ENCODE assay signal across 9 cellular contexts in the genomic region with DNA sequence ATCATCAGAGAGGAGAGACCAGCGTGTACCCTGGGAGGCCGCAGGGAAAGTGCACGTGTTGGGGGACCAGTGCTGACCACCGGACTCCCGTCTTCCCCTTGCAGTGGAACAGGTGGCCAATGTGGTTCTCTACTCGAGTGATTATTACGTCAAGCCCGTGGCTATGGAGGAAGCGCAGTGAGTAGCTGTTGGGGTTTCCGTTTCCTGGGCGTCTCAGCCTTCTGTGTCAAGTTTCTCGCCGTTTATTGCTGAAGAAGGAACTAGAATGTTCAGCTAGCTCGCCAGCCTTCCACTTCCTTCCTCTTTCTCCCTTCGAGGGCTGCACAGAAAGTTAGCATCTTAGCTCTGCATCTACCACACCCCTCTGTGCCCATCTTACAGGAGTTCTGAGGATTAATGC. TPM values are rescaled to one million over a fixed set of nuclear protein-coding genes. Genes with fewer than 3 reads are reported as not detected.
DNase-seq lines count a peak whose midpoint lies in the region; ATAC-seq and TF ChIP-seq lines count a peak whose summit lies in the region.
"Had no signal": no experiment of that assay in that cellular context is flagged by ENCODE, and none has a peak within 500 bp of the region (broad histone marks: within the 10 kb centered on the region; RNA-seq: fewer than 3 reads in every experiment).

No MANE protein-coding gene starts in this region.

- TF ChIP-seq POLR2A in esophagus muscularis mucosa (IDR thresholded peaks at IDR 0.05; ENCODE audit: low read depth), result no peak

- H3K27me3 ChIP-seq in esophagus muscularis mucosa, result no peaks in the 10 kb centered on the region
- H3K27me3 ChIP-seq: ovary had no signal

- no peaks in the 10 kb centered on the region for H3K9me3 ChIP-seq in esophagus muscularis mucosa
- H3K9me3 ChIP-seq: ovary had no signal

- peaks cover 0 to 3% of the 10 kb centered on the region in 2 donors for H3K9me3 Mint-ChIP-seq in effector memory CD8-positive, alpha-beta T cell

- peaks cover 8% of the 10 kb centered on the region for H3K36me3 Mint-ChIP-seq in effector memory CD8-positive, alpha-beta T cell (ENCODE audit: insufficient read depth)

- WGBS in esophagus muscularis mucosa, result 74% methylated on average over 15 of the region's 15 CpGs

- TF ChIP-seq CTCF in esophagus muscularis mucosa (IDR thresholded peaks at IDR 0.05), result no peak

- peak overlapping the region in 2 of 4 donors; percentile 41 to 44 for H3K27ac ChIP-seq in esophagus muscularis mucosa (replicated peaks in 1 of 4)
- H3K27ac ChIP-seq: ovary had no signal

- no peaks in the 10 kb centered on the region for H3K4me1 ChIP-seq in esophagus muscularis mucosa

- H3K4me1 Mint-ChIP-seq in effector memory CD8-positive, alpha-beta T cell (ENCODE audit: low read depth in 2 of 2), result peaks cover 36 to 43% of the 10 kb centered on the region in 2 donors

- no peaks in the 10 kb centered on the region for H3K36me3 ChIP-seq in esophagus muscularis mucosa
- H3K36me3 ChIP-seq: ovary had no signal

- peak overlapping the region; percentile 73 to 75 for H3K4me3 Mint-ChIP-seq in effector memory CD8-positive, alpha-beta T cell

- ATAC-seq in GM19372 (IDR thresholded peaks at IDR 0.05; ENCODE audit: low read depth, unreplicated experiment), result peak; percentile 95
- peak; percentile 80 for ATAC-seq in HG03439 (IDR thresholded peaks at IDR 0.05; ENCODE audit: unreplicated experiment)
- ATAC-seq in effector memory CD8-positive, alpha-beta T cell (replicated peaks), result peak; percentile 95

- intact Hi-C loops in esophagus muscularis mucosa (cut with DNase I), result no loop called here

- H3K4me3 ChIP-seq in esophagus muscularis mucosa, result no peak overlapping the region
- H3K4me3 ChIP-seq: ovary had no signal

- H3K27ac Mint-ChIP-seq in effector memory CD8-positive, alpha-beta T cell, result peak overlapping the region; percentile 97 to 98

- no peak for TF ChIP-seq EP300 in esophagus muscularis mucosa (IDR thresholded peaks at IDR 0.05)

- H3K27me3 Mint-ChIP-seq in effector memory CD8-positive, alpha-beta T cell, result no peaks in the 10 kb centered on the region

- peak; percentile 28 to 35 for DNase-seq in activated CD4-positive, alpha-beta T cell treated with anti-CD3 and anti-CD28 coated beads for 24 hours (ENCODE audit: low read depth in 2 of 2)
- DNase-seq in effector memory CD8-positive, alpha-beta T cell, result peak; percentile 71 to 76 (median 73)
- DNase-seq in stimulated activated CD4-positive, alpha-beta T cell treated with anti-CD3 and anti-CD28 coated beads, Interleukin-1b, Interleukin-23, amount 100 ng/mL, for 24 hours (ENCODE audit: low read depth in 4 of 4, low spot score in 1 of 4), result peak in 3 of 4 experiments; percentile 15 to 33 (median 24)
- DNase-seq in esophagus muscularis mucosa (ENCODE audit: extremely low spot score), result no peak
- DNase-seq in NCI-H69 (lab: John Stamatoyannopoulos, UW), result no peak
- no peak for DNase-seq in cortex of kidney (lab: John Stamatoyannopoulos, UW)

RNA-seq across cellular contexts. Expression of gene DGKD, which starts 22.8 kb away (rescaled TPM):
- total RNA-seq in esophagus muscularis mucosa, result 10 to 100 TPM; 11.6 to 16.1 (median 13.3) TPM

RNA-seq across cellular contexts. Expression of gene SAG, which starts 23.9 kb away (rescaled TPM):
- total RNA-seq in esophagus muscularis mucosa, result not detected
- total RNA-seq: ovary had no signal

Comparison
In these comparisons a context has a peak if more than half of its experiments do, and no peak if none do; other contexts are left out.
1. DNase-seq: peak in activated CD4-positive, alpha-beta T cell treated with anti-CD3 and anti-CD28 coated beads for 24 hours (2 of 2), effector memory CD8-positive, alpha-beta T cell (3 of 3) and stimulated activated CD4-positive, alpha-beta T cell treated with anti-CD3 and anti-CD28 coated beads, Interleukin-1b, Interleukin-23, amount 100 ng/mL, for 24 hours (3 of 4); none in esophagus muscularis mucosa (single experiment), NCI-H69 (single experiment) and cortex of kidney (single experiment).
2. Peak in every context shown above with its lines, with median percentiles within 50 percentile points of each other: ATAC-seq.